ENCODE assay signal across 3 cellular contexts in genomic region chr11:2357651-2358050, GRCh38. TPM values are rescaled to one million over a fixed set of nuclear protein-coding genes. Genes with fewer than 3 reads are reported as not detected.
"Had no signal": no experiment of that assay in that cellular context is flagged by ENCODE, and none has a peak within 500 bp of the region (broad histone marks: within the 10 kb centered on the region; RNA-seq: fewer than 3 reads in every experiment).

No MANE protein-coding gene starts in this region.

RNA-seq across cellular contexts. Expression of gene TSPAN32, which starts 55.8 kb away (rescaled TPM):
- total RNA-seq: astrocyte, chondrocyte had no signal

RNA-seq across cellular contexts. Expression of gene C11orf21, which starts 55.9 kb away (rescaled TPM):
- total RNA-seq: ascending aorta, astrocyte, chondrocyte had no signal
